ENCODE assay signal across 9 cellular contexts in the genomic region with DNA sequence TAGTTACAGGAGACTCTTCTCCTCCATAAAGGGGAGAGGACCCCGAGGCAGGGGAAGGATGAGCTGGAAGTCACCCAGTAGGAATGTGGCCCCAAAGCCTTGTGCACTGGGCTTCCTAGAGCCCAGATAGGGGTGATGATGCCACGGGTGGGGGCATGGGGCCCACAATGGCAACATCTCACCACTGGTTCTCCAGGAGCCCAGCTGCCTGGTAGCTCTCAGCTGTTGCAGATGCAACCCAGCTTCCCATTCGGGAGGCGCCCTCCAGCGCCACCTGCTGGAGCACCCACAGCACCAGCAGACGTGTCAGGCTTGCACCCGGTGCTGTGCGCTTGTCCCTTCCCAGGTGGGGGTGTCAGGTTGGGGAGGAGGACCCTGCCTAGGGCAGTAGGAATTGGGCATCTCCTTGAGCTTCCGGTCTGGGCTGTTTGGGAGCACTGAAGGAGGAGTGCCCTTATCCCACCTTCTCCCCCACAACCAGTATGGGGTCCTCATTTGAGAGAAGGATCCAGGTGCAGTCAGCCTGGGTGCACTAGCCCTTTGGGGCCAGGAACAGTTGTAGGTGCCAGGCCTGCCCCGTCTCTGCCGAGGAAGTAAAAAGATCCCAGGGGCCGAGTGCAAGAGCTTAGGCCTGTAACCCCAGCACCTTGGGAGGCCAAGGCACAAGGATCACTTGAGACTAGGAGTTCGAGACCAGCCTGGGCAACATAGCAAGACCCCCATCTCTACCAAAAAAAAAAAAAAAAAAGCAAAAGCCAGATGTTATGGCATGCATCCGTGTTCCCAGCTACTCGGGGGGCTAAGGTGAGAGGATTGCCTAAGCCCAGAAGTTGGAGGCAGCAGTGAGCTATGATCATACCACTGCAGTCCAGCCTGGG. TPM values are rescaled to one million over a fixed set of nuclear protein-coding genes. Genes with fewer than 3 reads are reported as not detected.
DNase-seq lines count a peak whose midpoint lies in the region; ATAC-seq and TF ChIP-seq lines count a peak whose summit lies in the region.
"Had no signal": no experiment of that assay in that cellular context is flagged by ENCODE, and none has a peak within 500 bp of the region (broad histone marks: within the 10 kb centered on the region; RNA-seq: fewer than 3 reads in every experiment).

No MANE protein-coding gene starts in this region.

- H3K27ac ChIP-seq in foreskin keratinocyte (no peak overlapping the region), osteoblast (ENCODE audit: low read depth, low read length) (no peak overlapping the region), thoracic aorta (no peak overlapping the region)
- H3K27ac ChIP-seq: SK-N-MC had no signal

- no peak overlapping the region for H2AFZ ChIP-seq in osteoblast (ENCODE audit: low read length)

- H3K4me2 ChIP-seq in osteoblast (ENCODE audit: insufficient read depth, low read length), result no peak overlapping the region

- H3K9me3 ChIP-seq in osteoblast (ENCODE audit: low read depth, low read length) (no peaks in the 10 kb centered on the region), thoracic aorta (no peaks in the 10 kb centered on the region)

- no peaks in the 10 kb centered on the region for H3K4me1 ChIP-seq in foreskin keratinocyte
- H3K4me1 ChIP-seq in osteoblast (ENCODE audit: insufficient read depth, low read length), result no peaks in the 10 kb centered on the region
- H3K4me1 ChIP-seq in thoracic aorta (ENCODE audit: control insufficient read depth in 1 of 2, low read depth in 2 of 2), result no peaks in the 10 kb centered on the region

- no peaks in the 10 kb centered on the region for H3K79me2 ChIP-seq in osteoblast (ENCODE audit: insufficient read depth, low read length)

- H3K36me3 ChIP-seq in osteoblast (ENCODE audit: insufficient read depth, low read length) (peaks cover 48% of the 10 kb centered on the region), thoracic aorta (peaks cover 40% of the 10 kb centered on the region)

- DNase-seq in COR-L47 (lab: John Stamatoyannopoulos, UW) (peak; percentile 63), SHP77 (lab: John Stamatoyannopoulos, UW) (peak; percentile 67 to 72), foreskin keratinocyte (peak in 1 of 2 donors; percentile 22), osteoblast (ENCODE audit: insufficient read length, low spot score, missing footprints) (peak; percentile 92), thoracic aorta (ENCODE audit: low spot score) (no peak)
- DNase-seq in activated T-helper 9 cell treated with anti-CD3 and anti-CD28 coated beads, Interleukin-2, amount 50 U/mL, for 16 hours (ENCODE audit: low read depth), result peak; percentile 76

- H4K20me1 ChIP-seq in osteoblast (ENCODE audit: insufficient read depth, low read length), result peaks cover 12% of the 10 kb centered on the region

- no peaks in the 10 kb centered on the region for H3K27me3 ChIP-seq in foreskin keratinocyte
- no peaks in the 10 kb centered on the region for H3K27me3 ChIP-seq in osteoblast (ENCODE audit: insufficient read depth, low read length)
- no peaks in the 10 kb centered on the region for H3K27me3 ChIP-seq in thoracic aorta (replicated peaks; ENCODE audit: insufficient read depth)

- TF ChIP-seq CTCF in foreskin keratinocyte (conservative IDR thresholded peaks at IDR 0.05), result peak; percentile 84
- TF ChIP-seq CTCF in osteoblast (IDR thresholded peaks at IDR 0.05; ENCODE audit: extremely low read depth, low read depth, low read length), result peak; percentile 85
- TF ChIP-seq CTCF in thoracic aorta (IDR thresholded peaks at IDR 0.05), result peak; percentile 84

- ATAC-seq in HG03280 (IDR thresholded peaks at IDR 0.05; ENCODE audit: unreplicated experiment) (peak; percentile 64), foreskin keratinocyte (peak; percentile 74), thoracic aorta (ENCODE audit: insufficient number of reproducible peaks, low FRiP score, low read depth) (no peak), GM19397 (IDR thresholded peaks at IDR 0.05; ENCODE audit: unreplicated experiment) (no peak)

- H3K4me3 ChIP-seq in osteoblast (ENCODE audit: insufficient read depth, low read length) (no peak overlapping the region), thoracic aorta (no peak overlapping the region)
- H3K4me3 ChIP-seq: SK-N-MC had no signal

RNA-seq across cellular contexts. Expression of gene CDIPT, which starts 14.4 kb away (rescaled TPM):
- total RNA-seq in foreskin keratinocyte, result 42.3 and 46.6 TPM in 2 replicates
- 55.4 and 59.6 TPM in 2 replicates for polyA plus RNA-seq in foreskin keratinocyte
- total RNA-seq in osteoblast, result 105 and 107 TPM in 2 replicates
- 100 to 1,000 TPM in 1 of 2 donors, 10 to 100 TPM in 1; 92.1 to 107 TPM for total RNA-seq in thoracic aorta

RNA-seq across cellular contexts. Expression of gene MVP, which starts 28.4 kb away (rescaled TPM):
- total RNA-seq in foreskin keratinocyte (132 and 138 TPM in 2 replicates), osteoblast (273 and 274 TPM in 2 replicates), thoracic aorta (100 to 1,000 TPM; 175 to 190 TPM)
- polyA plus RNA-seq in foreskin keratinocyte, result 111 and 123 TPM in 2 replicates

RNA-seq across cellular contexts. Expression of gene PAGR1, which starts 32.7 kb away (rescaled TPM):
- 41.9 and 50.4 TPM in 2 replicates for total RNA-seq in foreskin keratinocyte
- polyA plus RNA-seq in foreskin keratinocyte, result 51.7 and 54.6 TPM in 2 replicates
- 16.8 and 19.9 TPM in 2 replicates for total RNA-seq in osteoblast
- 10 to 100 TPM; 40.8 to 45.2 TPM for total RNA-seq in thoracic aorta

RNA-seq across cellular contexts. Expression of gene PRRT2, which starts 36.7 kb away (rescaled TPM):
- total RNA-seq in foreskin keratinocyte (0.11 and 0.51 TPM in 2 replicates), osteoblast (1.4 and 4.1 TPM in 2 replicates), thoracic aorta (10 to 100 TPM; 39.4 to 40.8 TPM)
- polyA plus RNA-seq in foreskin keratinocyte, result 0.06 and 0.24 TPM in 2 replicates

RNA-seq across cellular contexts. Expression of gene MAZ, which starts 42.3 kb away (rescaled TPM):
- total RNA-seq in foreskin keratinocyte (171 and 172 TPM in 2 replicates), osteoblast (221 and 267 TPM in 2 replicates), thoracic aorta (10 to 100 TPM; 73.0 to 99.4 TPM)
- polyA plus RNA-seq in foreskin keratinocyte, result 154 and 167 TPM in 2 replicates

Comparison
In these comparisons a context has a peak if more than half of its experiments do, and no peak if none do; other contexts are left out.
1. ATAC-seq: peak in HG03280 (single experiment) and foreskin keratinocyte (single experiment); none in thoracic aorta (single experiment) and GM19397 (single experiment).
2. Peak in every context shown above with its lines, with median percentiles within 50 percentile points of each other: CTCF ChIP-seq.